ENCODE assay signal across 1 cellular context in the genomic region with DNA sequence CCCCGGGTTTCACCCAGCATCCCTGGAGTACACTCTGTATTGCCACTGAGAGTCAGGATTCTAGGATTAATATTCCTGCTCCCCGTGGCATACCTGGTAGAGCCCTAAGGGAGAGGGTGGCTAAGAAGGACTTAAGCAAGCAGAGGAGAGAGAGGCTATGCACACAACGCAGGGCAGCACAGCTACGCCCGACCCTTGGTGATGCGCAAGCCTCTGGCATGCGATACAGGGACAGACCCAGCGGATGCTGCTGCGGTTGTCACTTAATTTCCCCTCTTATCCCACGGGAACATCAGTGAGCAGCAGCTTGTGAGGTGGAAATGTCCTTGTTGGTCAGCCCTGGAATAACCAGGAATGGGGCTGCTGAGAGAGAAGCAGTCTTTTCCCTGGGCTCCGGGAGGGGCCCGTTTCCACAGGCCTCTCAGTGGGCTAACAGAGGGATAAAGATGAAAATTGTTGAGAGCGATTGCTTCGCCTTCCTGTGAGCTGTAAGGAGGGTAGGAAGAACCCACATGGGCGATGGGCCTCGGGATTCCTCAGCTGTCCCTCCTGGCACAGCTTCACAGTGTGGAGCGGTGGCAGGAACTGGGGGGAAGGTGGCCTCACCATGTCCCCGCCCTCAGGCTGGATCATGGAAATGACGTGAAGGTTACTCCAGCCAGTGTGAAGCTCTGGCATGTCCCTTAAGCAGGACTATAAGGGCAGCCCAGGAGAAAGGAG.
TF ChIP-seq lines count a peak whose summit lies in the region.

No MANE protein-coding gene starts in this region.

TF ChIP-seq in endothelial cell of umbilical vein, 7 proteins besides CTCF, POLR2A, EP300 and RAD21:
- TF ChIP-seq MYC (IDR thresholded peaks at IDR 0.05; ENCODE audit: low read depth, low read length), result no peak
- no peak for TF ChIP-seq JUN (IDR thresholded peaks at IDR 0.05; ENCODE audit: borderline replicate concordance, insufficient read depth, insufficient read length, low read depth)
- TF ChIP-seq FOS (IDR thresholded peaks at IDR 0.05; ENCODE audit: borderline replicate concordance, insufficient read depth, low read length), result no peak
- TF ChIP-seq, protein P1, sequence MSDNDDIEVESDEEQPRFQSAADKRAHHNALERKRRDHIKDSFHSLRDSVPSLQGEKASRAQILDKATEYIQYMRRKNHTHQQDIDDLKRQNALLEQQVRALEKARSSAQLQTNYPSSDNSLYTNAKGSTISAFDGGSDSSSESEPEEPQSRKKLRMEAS (IDR thresholded peaks at IDR 0.05; ENCODE audit: insufficient read depth, insufficient read length), result no peak
- TF ChIP-seq EZH2 (IDR thresholded peaks at IDR 0.05; ENCODE audit: borderline replicate concordance, low read depth, low read length, severe bottlenecking), result no peak
- TF ChIP-seq POLR2AphosphoS5 (IDR thresholded peaks at IDR 0.05; ENCODE audit: insufficient read depth, low read depth, low read length), result no peak
